8 cellular contexts compared by ENCODE assay signal in genomic region chr10:67764012-67764822, GRCh38.
A peak's percentile ranks its signal among the peaks of the same experiment; 100 is the strongest.
DNase-seq lines count a peak whose midpoint lies in the region; ATAC-seq, FAIRE-seq and TF ChIP-seq lines count a peak whose summit lies in the region.

No MANE protein-coding gene starts in this region.

- H2AFZ ChIP-seq in GM23248 (peak overlapping the region; percentile 90), Karpas-422 (ENCODE audit: low read length) (peak overlapping the region; percentile 100), fibroblast of lung (ENCODE audit: low read length) (peak overlapping the region; percentile 99)

- H3K27ac ChIP-seq in GM23248, result peak overlapping the region; percentile 22
- H3K27ac ChIP-seq in Karpas-422 (ENCODE audit: low read length), result peak overlapping the region; percentile 78
- peak overlapping the region; percentile 77 for H3K27ac ChIP-seq in fibroblast of lung (ENCODE audit: insufficient read depth, low read length)

- peak; percentile 76 to 78 for ATAC-seq in naive B cell (ENCODE audit: low read depth in 2 of 2)
- peak; percentile 88 for ATAC-seq in stimulated activated effector memory CD8-positive, alpha-beta T cell treated with anti-CD3 and anti-CD28 coated beads, Interleukin-12 subunit alpha, Interleukin-12 subunit beta, amount 100 ng/mL, for 72 hours

- no peaks in the 10 kb centered on the region for H3K4me1 ChIP-seq in GM23248 (ENCODE audit: insufficient read depth)
- H3K4me1 ChIP-seq in Karpas-422 (ENCODE audit: low read length), result peaks cover 15% of the 10 kb centered on the region
- peaks cover 4% of the 10 kb centered on the region for H3K4me1 ChIP-seq in fibroblast of lung (ENCODE audit: control insufficient read depth, extremely low read depth, insufficient read depth, low read length)

- H3K4me3 ChIP-seq in GM23248 (peak overlapping the region; percentile 79), Karpas-422 (ENCODE audit: low read length) (peak overlapping the region; percentile 89), fibroblast of lung (replicated peaks in 1 of 4; ENCODE audit: control extremely low read depth in 1 of 4, insufficient read depth in 1 of 4, low read depth in 3 of 4, low read length in 4 of 4) (peak overlapping the region; percentile 63 to 100 (median 92))

- no peak for FAIRE-seq in RCC 7860 (lab: Jason Lieb, UNC)

- no peaks in the 10 kb centered on the region for H3K79me2 ChIP-seq in GM23248 (ENCODE audit: insufficient read depth)
- H3K79me2 ChIP-seq in Karpas-422 (ENCODE audit: low read length), result no peaks in the 10 kb centered on the region
- H3K79me2 ChIP-seq in fibroblast of lung (ENCODE audit: control insufficient read depth, insufficient read depth, low read length), result no peaks in the 10 kb centered on the region

- H4K20me1 ChIP-seq in GM23248 (ENCODE audit: insufficient read depth) (no peaks in the 10 kb centered on the region), Karpas-422 (ENCODE audit: insufficient read depth, low read depth, low read length) (no peaks in the 10 kb centered on the region), fibroblast of lung (ENCODE audit: control insufficient read depth, extremely low read depth, insufficient read depth, low read length) (no peaks in the 10 kb centered on the region)

- no peak for TF ChIP-seq CTCF in fibroblast of lung (conservative IDR thresholded peaks at IDR 0.05 in 1 of 2, IDR thresholded peaks at IDR 0.05 in 1 of 2; ENCODE audit: low read depth in 1 of 2, low read length in 2 of 2)

- peaks cover 0 to 7% (median 1%) of the 10 kb centered on the region in 7 donors for H3K9me3 Mint-ChIP-seq in naive B cell
- H3K9me3 Mint-ChIP-seq in stimulated activated effector memory CD8-positive, alpha-beta T cell treated with anti-CD3 and anti-CD28 coated beads, Interleukin-12 subunit alpha, Interleukin-12 subunit beta, amount 100 ng/mL, for 72 hours, result no peaks in the 10 kb centered on the region

- H3K27me3 ChIP-seq in GM23248 (replicated peaks; ENCODE audit: insufficient read depth), result no peaks in the 10 kb centered on the region
- H3K27me3 ChIP-seq in Karpas-422 (ENCODE audit: low read length), result no peaks in the 10 kb centered on the region
- H3K27me3 ChIP-seq in fibroblast of lung (ENCODE audit: control insufficient read depth, insufficient read depth, low read length), result no peaks in the 10 kb centered on the region

- H3K9ac ChIP-seq in GM23248 (peak overlapping the region; percentile 73), Karpas-422 (ENCODE audit: low read length) (peak overlapping the region; percentile 80), fibroblast of lung (ENCODE audit: insufficient read depth, low read length) (peak overlapping the region; percentile 65)

- peaks cover 9% of the 10 kb centered on the region for H3F3A ChIP-seq in GM23248 (ENCODE audit: insufficient read depth)

- H3K4me1 Mint-ChIP-seq in naive B cell, result peaks cover 20 to 42% (median 25%) of the 10 kb centered on the region in 3 donors
- H3K4me1 Mint-ChIP-seq in stimulated activated effector memory CD8-positive, alpha-beta T cell treated with anti-CD3 and anti-CD28 coated beads, Interleukin-12 subunit alpha, Interleukin-12 subunit beta, amount 100 ng/mL, for 72 hours, result peaks cover 20% of the 10 kb centered on the region

- peaks cover 0 to 8% (median 5%) of the 10 kb centered on the region in 3 donors for H3K27me3 Mint-ChIP-seq in naive B cell

- H3K9me2 ChIP-seq in GM23248 (ENCODE audit: insufficient read depth) (no peaks in the 10 kb centered on the region), Karpas-422 (replicated peaks; ENCODE audit: insufficient read depth, low read length) (no peaks in the 10 kb centered on the region)

- no peaks in the 10 kb centered on the region for H3K9me3 ChIP-seq in GM23248 (ENCODE audit: low read depth)
- no peaks in the 10 kb centered on the region for H3K9me3 ChIP-seq in Karpas-422 (ENCODE audit: low read length)
- no peaks in the 10 kb centered on the region for H3K9me3 ChIP-seq in fibroblast of lung (ENCODE audit: control insufficient read depth, insufficient read depth, low read depth, low read length)

- WGBS in GM23248 (ENCODE audit: low coverage in 1 of 2, low lambda C conversion rate in 2 of 2, missing lambda C conversion rate in 2 of 2), 2 experiments, result 1% methylated on average over 53 to 56 of the region's 56 CpGs

- peak overlapping the region; percentile 96 to 100 (median 100) for H3K27ac Mint-ChIP-seq in naive B cell
- peak overlapping the region; percentile 100 for H3K27ac Mint-ChIP-seq in stimulated activated effector memory CD8-positive, alpha-beta T cell treated with anti-CD3 and anti-CD28 coated beads, Interleukin-12 subunit alpha, Interleukin-12 subunit beta, amount 100 ng/mL, for 72 hours

- in situ Hi-C loops in GM23248 (cut with MboI), result no loop called here

- H3K4me2 ChIP-seq in GM23248 (ENCODE audit: unreplicated experiment), result peak overlapping the region; percentile 91
- peak overlapping the region; percentile 100 for H3K4me2 ChIP-seq in Karpas-422 (ENCODE audit: low read depth, low read length, poor library complexity, severe bottlenecking)
- H3K4me2 ChIP-seq in fibroblast of lung (ENCODE audit: extremely low read depth, insufficient read depth, low read length), result peak overlapping the region; percentile 90

- H3K36me3 ChIP-seq in GM23248 (ENCODE audit: low read depth) (no peaks in the 10 kb centered on the region), Karpas-422 (ENCODE audit: insufficient read depth, low read length) (no peaks in the 10 kb centered on the region), fibroblast of lung (ENCODE audit: control insufficient read depth, insufficient read depth, low read length) (no peaks in the 10 kb centered on the region)

- peaks cover 0 to 4% of the 10 kb centered on the region in 2 donors for H3K36me3 Mint-ChIP-seq in naive B cell
- H3K36me3 Mint-ChIP-seq in stimulated activated effector memory CD8-positive, alpha-beta T cell treated with anti-CD3 and anti-CD28 coated beads, Interleukin-12 subunit alpha, Interleukin-12 subunit beta, amount 100 ng/mL, for 72 hours, result peaks cover 27% of the 10 kb centered on the region

- peak overlapping the region; percentile 83 to 98 (median 95) for H3K4me3 Mint-ChIP-seq in naive B cell
- peak overlapping the region; percentile 80 for H3K4me3 Mint-ChIP-seq in stimulated activated effector memory CD8-positive, alpha-beta T cell treated with anti-CD3 and anti-CD28 coated beads, Interleukin-12 subunit alpha, Interleukin-12 subunit beta, amount 100 ng/mL, for 72 hours

- peak; percentile 95 for DNase-seq in DMS53 treated with DMSO at 0.1 percent for 48 hours (lab: John Stamatoyannopoulos, UW; ENCODE audit: unreplicated experiment)
- DNase-seq in GM23248, result peak; percentile 94
- peak; percentile 98 for DNase-seq in Karpas-422
- DNase-seq in RCC 7860 (ENCODE audit: low spot score), result peak; percentile 82
- peak; percentile 95 to 98 for DNase-seq in activated T-helper 1 cell treated with anti-CD3 and anti-CD28 coated beads, Interleukin-2, amount 50 U/mL, for 16 hours (ENCODE audit: low read depth in 1 of 2, low spot score in 1 of 2)
- peak; percentile 91 to 95 for DNase-seq in fibroblast of lung (ENCODE audit: low read depth in 2 of 2)
- peak; percentile 97 for DNase-seq in naive B cell
- peak; percentile 98 to 100 for DNase-seq in stimulated activated effector memory CD8-positive, alpha-beta T cell treated with anti-CD3 and anti-CD28 coated beads, Interleukin-12 subunit alpha, Interleukin-12 subunit beta, amount 100 ng/mL, for 72 hours (ENCODE audit: low spot score in 2 of 2)

Comparison
In these comparisons a context has a peak if more than half of its experiments do, and no peak if none do; other contexts are left out.
1. Peak in every context shown above with its lines: DNase-seq, ATAC-seq, H3K4me3 ChIP-seq and H3K27ac ChIP-seq.
2. H3K27ac ChIP-seq: peak in every context shown above with its lines; median percentile 78 in Karpas-422; 77 in fibroblast of lung; 22 in GM23248.